In genomic region chr11:93608280-93608862, GRCh38 we compare ENCODE assay signal across 2 cellular contexts.
TF ChIP-seq lines count a peak whose summit lies in the region.

No MANE protein-coding gene starts in this region.

TF ChIP-seq in GM12878, 131 proteins besides CTCF, POLR2A, EP300 and RAD21:
- 0 out of 2 replicates have a peak, but pooled peaks have one; percentile 10 for TF ChIP-seq PKNOX1 (IDR thresholded peaks at IDR 0.05)
- TF ChIP-seq SPI1 (IDR thresholded peaks at IDR 0.05; ENCODE audit: borderline replicate concordance, insufficient read depth, low read depth, low read length): peak; percentile 65; the same call in 1 of the 2 replicates
- TF ChIP-seq E2F8 (IDR thresholded peaks at IDR 0.05; ENCODE audit: low read depth, partially characterized antibody): no peak
- TF ChIP-seq ATF7 (IDR thresholded peaks at IDR 0.05; ENCODE audit: low read depth): no peak

TF ChIP-seq in GM23338, 12 proteins besides CTCF, POLR2A, EP300 and RAD21:
- TF ChIP-seq, protein P1, sequence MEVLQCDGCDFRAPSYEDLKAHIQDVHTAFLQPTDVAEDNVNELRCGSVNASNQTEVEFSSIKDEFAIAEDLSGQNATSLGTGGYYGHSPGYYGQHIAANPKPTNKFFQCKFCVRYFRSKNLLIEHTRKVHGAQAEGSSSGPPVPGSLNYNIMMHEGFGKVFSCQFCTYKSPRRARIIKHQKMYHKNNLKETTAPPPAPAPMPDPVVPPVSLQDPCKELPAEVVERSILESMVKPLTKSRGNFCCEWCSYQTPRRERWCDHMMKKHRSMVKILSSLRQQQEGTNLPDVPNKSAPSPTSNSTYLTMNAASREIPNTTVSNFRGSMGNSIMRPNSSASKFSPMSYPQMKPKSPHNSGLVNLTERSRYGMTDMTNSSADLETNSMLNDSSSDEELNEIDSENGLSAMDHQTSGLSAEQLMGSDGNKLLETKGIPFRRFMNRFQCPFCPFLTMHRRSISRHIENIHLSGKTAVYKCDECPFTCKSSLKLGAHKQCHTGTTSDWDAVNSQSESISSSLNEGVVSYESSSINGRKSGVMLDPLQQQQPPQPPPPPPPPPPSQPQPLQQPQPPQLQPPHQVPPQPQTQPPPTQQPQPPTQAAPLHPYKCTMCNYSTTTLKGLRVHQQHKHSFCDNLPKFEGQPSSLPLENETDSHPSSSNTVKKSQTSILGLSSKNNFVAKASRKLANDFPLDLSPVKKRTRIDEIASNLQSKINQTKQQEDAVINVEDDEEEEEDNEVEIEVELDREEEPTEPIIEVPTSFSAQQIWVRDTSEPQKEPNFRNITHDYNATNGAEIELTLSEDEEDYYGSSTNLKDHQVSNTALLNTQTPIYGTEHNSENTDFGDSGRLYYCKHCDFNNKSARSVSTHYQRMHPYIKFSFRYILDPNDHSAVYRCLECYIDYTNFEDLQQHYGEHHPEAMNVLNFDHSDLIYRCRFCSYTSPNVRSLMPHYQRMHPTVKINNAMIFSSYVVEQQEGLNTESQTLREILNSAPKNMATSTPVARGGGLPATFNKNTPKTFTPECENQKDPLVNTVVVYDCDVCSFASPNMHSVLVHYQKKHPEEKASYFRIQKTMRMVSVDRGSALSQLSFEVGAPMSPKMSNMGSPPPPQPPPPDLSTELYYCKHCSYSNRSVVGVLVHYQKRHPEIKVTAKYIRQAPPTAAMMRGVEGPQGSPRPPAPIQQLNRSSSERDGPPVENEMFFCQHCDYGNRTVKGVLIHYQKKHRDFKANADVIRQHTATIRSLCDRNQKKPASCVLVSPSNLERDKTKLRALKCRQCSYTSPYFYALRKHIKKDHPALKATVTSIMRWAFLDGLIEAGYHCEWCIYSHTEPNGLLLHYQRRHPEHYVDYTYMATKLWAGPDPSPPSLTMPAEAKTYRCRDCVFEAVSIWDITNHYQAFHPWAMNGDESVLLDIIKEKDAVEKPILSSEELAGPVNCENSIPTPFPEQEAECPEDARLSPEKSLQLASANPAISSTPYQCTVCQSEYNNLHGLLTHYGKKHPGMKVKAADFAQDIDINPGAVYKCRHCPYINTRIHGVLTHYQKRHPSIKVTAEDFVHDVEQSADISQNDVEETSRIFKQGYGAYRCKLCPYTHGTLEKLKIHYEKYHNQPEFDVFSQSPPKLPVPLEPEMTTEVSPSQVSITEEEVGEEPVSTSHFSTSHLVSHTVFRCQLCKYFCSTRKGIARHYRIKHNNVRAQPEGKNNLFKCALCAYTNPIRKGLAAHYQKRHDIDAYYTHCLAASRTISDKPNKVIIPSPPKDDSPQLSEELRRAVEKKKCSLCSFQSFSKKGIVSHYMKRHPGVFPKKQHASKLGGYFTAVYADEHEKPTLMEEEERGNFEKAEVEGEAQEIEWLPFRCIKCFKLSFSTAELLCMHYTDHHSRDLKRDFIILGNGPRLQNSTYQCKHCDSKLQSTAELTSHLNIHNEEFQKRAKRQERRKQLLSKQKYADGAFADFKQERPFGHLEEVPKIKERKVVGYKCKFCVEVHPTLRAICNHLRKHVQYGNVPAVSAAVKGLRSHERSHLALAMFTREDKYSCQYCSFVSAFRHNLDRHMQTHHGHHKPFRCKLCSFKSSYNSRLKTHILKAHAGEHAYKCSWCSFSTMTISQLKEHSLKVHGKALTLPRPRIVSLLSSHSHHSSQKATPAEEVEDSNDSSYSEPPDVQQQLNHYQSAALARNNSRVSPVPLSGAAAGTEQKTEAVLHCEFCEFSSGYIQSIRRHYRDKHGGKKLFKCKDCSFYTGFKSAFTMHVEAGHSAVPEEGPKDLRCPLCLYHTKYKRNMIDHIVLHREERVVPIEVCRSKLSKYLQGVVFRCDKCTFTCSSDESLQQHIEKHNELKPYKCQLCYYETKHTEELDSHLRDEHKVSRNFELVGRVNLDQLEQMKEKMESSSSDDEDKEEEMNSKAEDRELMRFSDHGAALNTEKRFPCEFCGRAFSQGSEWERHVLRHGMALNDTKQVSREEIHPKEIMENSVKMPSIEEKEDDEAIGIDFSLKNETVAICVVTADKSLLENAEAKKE (CRISPR knock-in tag; IDR thresholded peaks at IDR 0.05): no peak
- TF ChIP-seq STAT1 (IDR thresholded peaks at IDR 0.05; ENCODE audit: unreplicated experiment) (no peak), EZH2 (IDR thresholded peaks at IDR 0.05; ENCODE audit: low read depth, unreplicated experiment) (no peak), NANOG (IDR thresholded peaks at IDR 0.05; ENCODE audit: borderline replicate concordance) (no peak), ZNF331 (CRISPR knock-in tag; IDR thresholded peaks at IDR 0.05; ENCODE audit: low read depth) (no peak), REST (IDR thresholded peaks at IDR 0.05; ENCODE audit: unreplicated experiment) (no peak), JUNB (IDR thresholded peaks at IDR 0.05; ENCODE audit: unreplicated experiment) (no peak), ZNF114 (CRISPR knock-in tag; IDR thresholded peaks at IDR 0.05) (no peak), ETS1 (IDR thresholded peaks at IDR 0.05) (no peak), EZH2phosphoT487 (IDR thresholded peaks at IDR 0.05; ENCODE audit: unreplicated experiment) (no peak), POLR2AphosphoS5 (IDR thresholded peaks at IDR 0.05; ENCODE audit: low read depth) (no peak), CREB1 (CRISPR knock-in tag; IDR thresholded peaks at IDR 0.05; ENCODE audit: low read depth) (no peak)
